Comparison of ENCODE assay signal across 8 cellular contexts in the genomic region with DNA sequence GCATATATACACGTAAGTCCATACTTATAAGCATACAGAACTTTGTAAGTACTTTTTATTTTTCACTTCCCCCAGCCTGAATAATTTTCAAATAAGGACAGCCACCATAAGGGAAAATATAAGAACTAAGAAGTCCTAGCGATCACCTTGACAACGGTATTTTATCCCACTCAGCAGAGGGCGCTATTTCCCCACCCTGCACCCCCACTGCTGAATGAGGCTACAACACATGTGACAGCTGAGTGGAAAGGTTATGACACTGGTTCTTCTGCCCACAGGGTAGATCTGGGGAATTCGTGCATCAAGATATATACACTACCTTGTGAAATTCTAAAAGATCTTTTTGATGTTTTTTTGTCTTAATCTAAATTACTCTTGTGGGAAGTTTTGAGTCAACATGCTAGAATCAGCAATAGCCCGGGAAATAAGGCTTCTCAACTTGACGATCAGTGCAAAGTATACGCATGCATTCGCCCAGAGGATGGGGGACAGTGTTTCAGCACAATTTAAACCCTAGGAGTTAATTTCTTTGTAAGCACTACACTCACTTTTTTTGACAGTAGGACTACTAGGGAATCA.
DNase-seq lines count a peak whose midpoint lies in the region; FAIRE-seq and TF ChIP-seq lines count a peak whose summit lies in the region.

No MANE protein-coding gene starts in this region.

- H3K9me3 ChIP-seq in thyroid gland: no peaks in the 10 kb centered on the region

- H3K36me3 Mint-ChIP-seq in HFFc6 (ENCODE audit: low read depth) (no peaks in the 10 kb centered on the region), endothelial cell (ENCODE audit: low read depth, unreplicated experiment) (no peaks in the 10 kb centered on the region), nephron (ENCODE audit: low read depth) (no peaks in the 10 kb centered on the region)

- TF ChIP-seq POLR2A in GM12892 (IDR thresholded peaks at IDR 0.05; ENCODE audit: low read depth, low read length) (no peak), thyroid gland (IDR thresholded peaks at IDR 0.05) (no peak)

- 47 to 50% methylated on average over 9 of the region's 9 CpGs for WGBS in thyroid gland, 2 donors

- H3K36me3 ChIP-seq in thyroid gland: no peaks in the 10 kb centered on the region

- no peak for DNase-seq in GM12892 (ENCODE audit: insufficient read length)
- DNase-seq in HFFc6: peak; percentile 28
- DNase-seq in NCI-H1930 (lab: John Stamatoyannopoulos, UW): peak; percentile 9 to 14
- peak; percentile 73 to 77 for DNase-seq in activated CD4-positive, alpha-beta T cell treated with anti-CD3 and anti-CD28 coated beads, Interleukin-2, amount 50 U/mL, for 48 hours
- peak; percentile 73 for DNase-seq in endothelial cell (ENCODE audit: low spot score)
- peak; percentile 37 to 43 for DNase-seq in thyroid gland
- DNase-seq in amniotic stem cell (lab: John Stamatoyannopoulos, UW): no peak

- H3K4me1 ChIP-seq in thyroid gland: no peaks in the 10 kb centered on the region

- no peaks in the 10 kb centered on the region for H3K27me3 ChIP-seq in thyroid gland

- H3K27ac Mint-ChIP-seq in HFFc6 (no peak overlapping the region), endothelial cell (ENCODE audit: unreplicated experiment) (no peak overlapping the region), nephron (no peak overlapping the region)

- TF ChIP-seq CTCF in HFFc6 (IDR thresholded peaks at IDR 0.05) (peak; percentile 85), endothelial cell (IDR thresholded peaks at IDR 0.05; ENCODE audit: unreplicated experiment) (peak; percentile 74), nephron (IDR thresholded peaks at IDR 0.05; ENCODE audit: unreplicated experiment in 3 of 3) (peak; percentile 44 to 60 (median 53)), thyroid gland (IDR thresholded peaks at IDR 0.05) (peak in 5 of 6 experiments; percentile 12 to 55 (median 52))

- H3K4me3 Mint-ChIP-seq in HFFc6: no peak overlapping the region
- no peak overlapping the region for H3K4me3 Mint-ChIP-seq in endothelial cell (ENCODE audit: unreplicated experiment)
- H3K4me3 Mint-ChIP-seq in nephron: no peak overlapping the region

- H3K27me3 Mint-ChIP-seq in HFFc6 (ENCODE audit: insufficient read depth): peaks cover 2% of the 10 kb centered on the region
- H3K27me3 Mint-ChIP-seq in endothelial cell (ENCODE audit: unreplicated experiment): peaks cover 2% of the 10 kb centered on the region
- no peaks in the 10 kb centered on the region for H3K27me3 Mint-ChIP-seq in nephron (ENCODE audit: low read depth)

- intact Hi-C loops in thyroid gland (cut with DNase I): loop anchor here (5.0 kb wide), 1 partner anchor 246 kb away; no protein-coding TSS in a partner anchor

- H3K4me1 Mint-ChIP-seq in HFFc6 (ENCODE audit: low read depth) (no peaks in the 10 kb centered on the region), endothelial cell (ENCODE audit: unreplicated experiment) (no peaks in the 10 kb centered on the region), nephron (no peaks in the 10 kb centered on the region)

- FAIRE-seq in GM12892 (lab: Jason Lieb, UNC): peak; percentile 83

- H3K27ac ChIP-seq in thyroid gland: no peak overlapping the region

- H3K9me3 Mint-ChIP-seq in HFFc6 (no peaks in the 10 kb centered on the region), endothelial cell (ENCODE audit: unreplicated experiment) (no peaks in the 10 kb centered on the region), nephron (no peaks in the 10 kb centered on the region)

- H3K4me3 ChIP-seq in thyroid gland (replicated peaks in 1 of 3): no peak overlapping the region

Comparison
In these comparisons a context has a peak if more than half of its experiments do, and no peak if none do; other contexts are left out.
1. DNase-seq: peak in HFFc6 (single experiment), NCI-H1930 (2 of 2), activated CD4-positive, alpha-beta T cell treated with anti-CD3 and anti-CD28 coated beads, Interleukin-2, amount 50 U/mL, for 48 hours (2 of 2), endothelial cell (single experiment) and thyroid gland (2 of 2); none in GM12892 (single experiment) and amniotic stem cell (single experiment).
2. Peak in every context shown above with its lines, with median percentiles within 50 percentile points of each other: CTCF ChIP-seq.